In the genomic region with DNA sequence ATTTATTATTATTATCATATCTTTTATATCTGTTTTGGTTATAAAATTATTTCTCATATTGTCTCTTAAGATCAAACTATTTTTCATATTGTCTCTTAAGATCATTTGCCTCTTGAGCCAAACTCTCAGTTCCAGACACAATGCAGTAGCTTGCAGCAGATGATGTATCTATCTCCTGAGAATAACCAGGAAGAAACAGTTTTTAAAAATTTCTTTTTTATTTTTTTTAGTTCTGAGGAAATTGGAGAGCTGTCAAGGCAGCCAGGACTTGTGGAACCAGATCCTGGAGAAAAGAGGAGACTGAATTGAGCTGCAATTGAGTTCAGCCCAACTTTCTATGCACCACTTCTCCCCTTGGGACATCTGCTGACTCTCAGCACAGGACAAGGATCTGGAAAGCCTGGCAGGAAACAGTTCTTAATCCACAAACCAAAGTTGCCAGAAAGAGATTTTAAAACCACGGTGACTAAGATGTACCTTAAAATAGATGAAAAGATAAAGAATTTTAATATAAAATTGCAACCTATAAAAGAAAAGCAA, we compare ENCODE assay signal across 16 cellular contexts. TPM values are rescaled to one million over a fixed set of nuclear protein-coding genes. Genes with fewer than 3 reads are reported as not detected.
DNase-seq lines count a peak whose midpoint lies in the region; ATAC-seq and TF ChIP-seq lines count a peak whose summit lies in the region.
"Had no signal": no experiment of that assay in that cellular context is flagged by ENCODE, and none has a peak within 500 bp of the region (broad histone marks: within the 10 kb centered on the region; RNA-seq: fewer than 3 reads in every experiment).

No MANE protein-coding gene starts in this region.

- 32 to 51% (median 45%) methylated on average over 1 of the region's 1 CpG for WGBS in heart left ventricle, 4 donors

- H3K4me1 ChIP-seq in heart left ventricle (peaks cover 0 to 4% (median 0%) of the 10 kb centered on the region in 12 donors), right atrium auricular region (no peaks in the 10 kb centered on the region)
- H3K4me1 ChIP-seq: Caco-2 had no signal

- ATAC-seq in heart left ventricle (peak; percentile 51 to 88 (median 64)), GM18502 (IDR thresholded peaks at IDR 0.05; ENCODE audit: poor library complexity, unreplicated experiment) (no peak)
- ATAC-seq: HepG2 had no signal

- TF ChIP-seq POLR2A in heart left ventricle (IDR thresholded peaks at IDR 0.05) = no peak

- H3K36me3 ChIP-seq in heart left ventricle = no peaks in the 10 kb centered on the region
- H3K36me3 ChIP-seq in right atrium auricular region = no peaks in the 10 kb centered on the region
- H3K36me3 ChIP-seq: BLaER1, HAP-1 had no signal

- peaks cover 0 to 32% (median 4%) of the 10 kb centered on the region in 12 donors for H3K9me3 ChIP-seq in heart left ventricle
- peaks cover 0 to 22% of the 10 kb centered on the region in 2 donors for H3K9me3 ChIP-seq in right atrium auricular region
- H3K9me3 ChIP-seq: BLaER1, Caco-2, HAP-1 had no signal

- H3K27me3 ChIP-seq in heart left ventricle (no peaks in the 10 kb centered on the region), right atrium auricular region (no peaks in the 10 kb centered on the region)
- H3K27me3 ChIP-seq: BLaER1 had no signal

- H3K27ac ChIP-seq in heart left ventricle (no peak overlapping the region), right atrium auricular region (no peak overlapping the region)
- H3K27ac ChIP-seq: 22Rv1, BLaER1 had no signal

- H3K4me3 ChIP-seq in heart left ventricle (no peak overlapping the region), right atrium auricular region (no peak overlapping the region), skeletal muscle cell (ENCODE audit: low read depth, low read length) (no peak overlapping the region)
- H3K4me3 ChIP-seq: BLaER1, HAP-1 had no signal

- DNase-seq in DMS53 (lab: John Stamatoyannopoulos, UW) (peak; percentile 10), DMS53 treated with DMSO at 0.1 percent for 48 hours (lab: John Stamatoyannopoulos, UW; ENCODE audit: unreplicated experiment) (no peak), heart left ventricle (peak in 3 of 5 donors; percentile 23 to 40 (median 36)), right atrium auricular region (ENCODE audit: low spot score) (no peak), fibroblast of gingiva (ENCODE audit: low read depth) (peak; percentile 27), skeletal muscle cell (ENCODE audit: low read depth) (peak; percentile 9)
- no peak for DNase-seq in activated CD4-positive, alpha-beta T cell treated with anti-CD3 and anti-CD28 coated beads, Interleukin-2, amount 50 U/mL, for 48 hours
- DNase-seq: AML-193; Caco-2; CD8-positive, alpha-beta memory T cell had no signal

- TF ChIP-seq CTCF in heart left ventricle (IDR thresholded peaks at IDR 0.05) (no peak), right atrium auricular region (IDR thresholded peaks at IDR 0.05) (no peak)

- intact Hi-C loops in heart left ventricle (cut with DNase I) = no loop called here

RNA-seq across cellular contexts. Expression of a gene that starts 13.5 kb away (rescaled TPM):
- total RNA-seq in heart left ventricle = 10 to 100 TPM in 1 of 9 donors, 1 to 10 TPM in 8; 3.2 to 10.6 (median 5.1) TPM
- polyA plus RNA-seq in heart left ventricle = 1 to 10 TPM in 1 of 2 donors, under 1 TPM in 1; 0.87 to 1.6 TPM
- total RNA-seq in right atrium auricular region = 1 to 10 TPM; 1.3 to 4.5 TPM
- total RNA-seq: CD8-positive, alpha-beta memory T cell; G401; HepG2 had no signal
- polyA plus RNA-seq: CD8-positive, alpha-beta memory T cell; HepG2 had no signal

Comparison
In these comparisons a context has a peak if more than half of its experiments do, and no peak if none do; other contexts are left out.
1. DNase-seq: peak in DMS53 (single experiment), heart left ventricle (3 of 5), fibroblast of gingiva (single experiment) and skeletal muscle cell (single experiment); none in DMS53 treated with DMSO at 0.1 percent for 48 hours (single experiment), right atrium auricular region (single experiment) and activated CD4-positive, alpha-beta T cell treated with anti-CD3 and anti-CD28 coated beads, Interleukin-2, amount 50 U/mL, for 48 hours (0 of 2).